ENCODE assay signal across 8 cellular contexts in the genomic region with DNA sequence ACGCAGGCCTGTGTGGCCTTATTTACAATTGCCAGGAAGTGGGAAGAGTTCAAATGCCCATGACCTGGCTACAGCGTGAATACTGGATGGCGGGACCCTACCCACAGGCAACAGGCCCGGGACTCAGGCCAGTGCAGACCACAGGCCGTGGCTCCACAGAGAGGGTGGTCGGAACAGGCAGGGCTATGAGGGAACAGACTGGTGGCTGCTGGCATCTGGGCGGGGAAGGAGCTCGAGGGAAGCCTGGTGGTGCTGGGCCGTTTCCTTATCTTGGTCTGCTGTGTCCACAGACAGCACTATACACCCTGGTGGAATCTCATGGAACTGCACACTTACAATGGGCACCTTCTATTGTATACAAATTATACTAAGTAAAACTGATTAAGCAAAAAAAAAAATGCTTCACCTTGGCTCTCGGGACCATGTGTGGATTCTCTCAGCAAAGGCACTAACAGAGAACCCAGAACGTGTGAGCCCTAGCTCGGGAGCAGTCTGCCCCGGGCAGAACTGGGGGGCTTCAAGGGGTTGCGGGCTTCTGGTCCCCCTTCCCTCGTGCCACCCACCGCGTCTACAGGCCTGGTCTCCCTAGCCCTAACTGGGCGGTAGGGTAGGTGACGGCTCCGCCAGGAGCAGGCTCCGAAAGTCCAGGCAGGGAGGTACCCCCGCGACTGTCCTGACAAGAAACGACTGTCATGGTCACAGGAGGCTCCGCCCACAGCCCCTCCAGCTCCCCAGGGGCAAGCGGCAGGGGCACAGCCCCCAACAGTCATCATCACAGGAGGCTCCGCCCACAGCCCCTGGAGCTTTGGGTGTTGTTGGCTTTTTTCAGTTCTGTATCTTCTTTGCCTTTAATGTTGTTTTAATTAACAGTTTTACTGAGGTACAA. TPM values are rescaled to one million over a fixed set of nuclear protein-coding genes. Genes with fewer than 3 reads are reported as not detected.
DNase-seq lines count a peak whose midpoint lies in the region; ATAC-seq and TF ChIP-seq lines count a peak whose summit lies in the region.

No MANE protein-coding gene starts in this region.

- no peaks in the 10 kb centered on the region for H3K4me1 Mint-ChIP-seq in naive B cell

- H3K9me3 Mint-ChIP-seq in naive B cell: no peaks in the 10 kb centered on the region

- no peak overlapping the region for H3K27ac Mint-ChIP-seq in naive B cell

- TF ChIP-seq POLR2A in erythroblast (IDR thresholded peaks at IDR 0.05; ENCODE audit: low read length): no peak

- peak; percentile 45 to 46 for ATAC-seq in naive B cell (ENCODE audit: low read depth in 2 of 2)
- no peak for ATAC-seq in GM19328 (IDR thresholded peaks at IDR 0.05; ENCODE audit: unreplicated experiment)
- no peak for ATAC-seq in GM19395 (IDR thresholded peaks at IDR 0.05; ENCODE audit: unreplicated experiment)

- peak; percentile 45 for TF ChIP-seq RAD21 in Ishikawa (IDR thresholded peaks at IDR 0.05; ENCODE audit: low read depth)

- TF ChIP-seq EP300 in Ishikawa (IDR thresholded peaks at IDR 0.05; ENCODE audit: borderline replicate concordance): no peak

- no peaks in the 10 kb centered on the region for H3K27me3 Mint-ChIP-seq in naive B cell

- H3K36me3 Mint-ChIP-seq in naive B cell: no peaks in the 10 kb centered on the region

- DNase-seq in SHP77 (lab: John Stamatoyannopoulos, UW) (peak; percentile 42 to 51), SHP77 treated with DMSO at 0.1 percent for 48 hours (lab: John Stamatoyannopoulos, UW) (no peak), SKM-1 treated with dmso at 0.1 percent for 144 hours (lab: John Stamatoyannopoulos, UW; ENCODE audit: unreplicated experiment) (peak; percentile 72), erythroblast (lab: John Stamatoyannopoulos, UW) (peak; percentile 79 to 84), naive B cell (no peak)

- H3K4me3 Mint-ChIP-seq in naive B cell: no peak overlapping the region

TF ChIP-seq in Ishikawa, 13 proteins besides CTCF, POLR2A, EP300 and RAD21:
- TF ChIP-seq CREB1 (IDR thresholded peaks at IDR 0.05; ENCODE audit: low read depth) (no peak), NFIC (IDR thresholded peaks at IDR 0.05) (no peak), TCF12 (IDR thresholded peaks at IDR 0.05; ENCODE audit: low read depth) (no peak), TEAD4 (IDR thresholded peaks at IDR 0.05) (no peak), EGR1 (IDR thresholded peaks at IDR 0.05) (no peak), CEBPB (IDR thresholded peaks at IDR 0.05) (no peak), TAF1 (IDR thresholded peaks at IDR 0.05; ENCODE audit: low read depth) (no peak), ZBTB7A (IDR thresholded peaks at IDR 0.05; ENCODE audit: low read depth) (no peak), FOXM1 (IDR thresholded peaks at IDR 0.05; ENCODE audit: borderline replicate concordance, low read depth) (no peak), USF1 (IDR thresholded peaks at IDR 0.05) (no peak), YY1 (IDR thresholded peaks at IDR 0.05; ENCODE audit: low read depth) (no peak)
- TF ChIP-seq, protein P1, sequence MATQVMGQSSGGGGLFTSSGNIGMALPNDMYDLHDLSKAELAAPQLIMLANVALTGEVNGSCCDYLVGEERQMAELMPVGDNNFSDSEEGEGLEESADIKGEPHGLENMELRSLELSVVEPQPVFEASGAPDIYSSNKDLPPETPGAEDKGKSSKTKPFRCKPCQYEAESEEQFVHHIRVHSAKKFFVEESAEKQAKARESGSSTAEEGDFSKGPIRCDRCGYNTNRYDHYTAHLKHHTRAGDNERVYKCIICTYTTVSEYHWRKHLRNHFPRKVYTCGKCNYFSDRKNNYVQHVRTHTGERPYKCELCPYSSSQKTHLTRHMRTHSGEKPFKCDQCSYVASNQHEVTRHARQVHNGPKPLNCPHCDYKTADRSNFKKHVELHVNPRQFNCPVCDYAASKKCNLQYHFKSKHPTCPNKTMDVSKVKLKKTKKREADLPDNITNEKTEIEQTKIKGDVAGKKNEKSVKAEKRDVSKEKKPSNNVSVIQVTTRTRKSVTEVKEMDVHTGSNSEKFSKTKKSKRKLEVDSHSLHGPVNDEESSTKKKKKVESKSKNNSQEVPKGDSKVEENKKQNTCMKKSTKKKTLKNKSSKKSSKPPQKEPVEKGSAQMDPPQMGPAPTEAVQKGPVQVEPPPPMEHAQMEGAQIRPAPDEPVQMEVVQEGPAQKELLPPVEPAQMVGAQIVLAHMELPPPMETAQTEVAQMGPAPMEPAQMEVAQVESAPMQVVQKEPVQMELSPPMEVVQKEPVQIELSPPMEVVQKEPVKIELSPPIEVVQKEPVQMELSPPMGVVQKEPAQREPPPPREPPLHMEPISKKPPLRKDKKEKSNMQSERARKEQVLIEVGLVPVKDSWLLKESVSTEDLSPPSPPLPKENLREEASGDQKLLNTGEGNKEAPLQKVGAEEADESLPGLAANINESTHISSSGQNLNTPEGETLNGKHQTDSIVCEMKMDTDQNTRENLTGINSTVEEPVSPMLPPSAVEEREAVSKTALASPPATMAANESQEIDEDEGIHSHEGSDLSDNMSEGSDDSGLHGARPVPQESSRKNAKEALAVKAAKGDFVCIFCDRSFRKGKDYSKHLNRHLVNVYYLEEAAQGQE (IDR thresholded peaks at IDR 0.05; ENCODE audit: low read depth): no peak
- TF ChIP-seq, protein P2, sequence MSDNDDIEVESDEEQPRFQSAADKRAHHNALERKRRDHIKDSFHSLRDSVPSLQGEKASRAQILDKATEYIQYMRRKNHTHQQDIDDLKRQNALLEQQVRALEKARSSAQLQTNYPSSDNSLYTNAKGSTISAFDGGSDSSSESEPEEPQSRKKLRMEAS (IDR thresholded peaks at IDR 0.05): no peak

RNA-seq across cellular contexts. Expression of gene CEP131, which starts 21.8 kb away (rescaled TPM):
- polyA plus RNA-seq in naive B cell (ENCODE audit: low read depth in 6 of 6): 10 to 100 TPM in 1 of 6 donors, 1 to 10 TPM in 4, not detected in 1; 3.1 to 11.6 (median 4.0) TPM

RNA-seq across cellular contexts. Expression of gene AATK, which starts 34.9 kb away (rescaled TPM):
- not detected for polyA plus RNA-seq in naive B cell (ENCODE audit: low read depth in 6 of 6)

RNA-seq across cellular contexts. Expression of gene PVALEF, which starts 35.6 kb away (rescaled TPM):
- polyA plus RNA-seq in naive B cell (ENCODE audit: low read depth in 6 of 6): not detected

RNA-seq across cellular contexts. Expression of gene TEPSIN, which starts 37.9 kb away (rescaled TPM):
- 10 to 100 TPM in 1 of 6 donors, 1 to 10 TPM in 5; 4.5 to 16.8 (median 7.6) TPM for polyA plus RNA-seq in naive B cell (ENCODE audit: low read depth in 6 of 6)

RNA-seq across cellular contexts. Expression of gene NDUFAF8, which starts 38.2 kb away (rescaled TPM):
- polyA plus RNA-seq in naive B cell (ENCODE audit: low read depth in 6 of 6): 10 to 100 TPM; 53.3 to 88.4 (median 81.7) TPM

Comparison
In these comparisons a context has a peak if more than half of its experiments do, and no peak if none do; other contexts are left out.
1. DNase-seq: peak in SHP77 (2 of 2), SKM-1 treated with dmso at 0.1 percent for 144 hours (single experiment) and erythroblast (2 of 2); none in SHP77 treated with DMSO at 0.1 percent for 48 hours (single experiment) and naive B cell (single experiment).
2. ATAC-seq: peak in naive B cell (2 of 2); none in GM19328 (single experiment) and GM19395 (single experiment).